7 cellular contexts compared by ENCODE assay signal in the genomic region with DNA sequence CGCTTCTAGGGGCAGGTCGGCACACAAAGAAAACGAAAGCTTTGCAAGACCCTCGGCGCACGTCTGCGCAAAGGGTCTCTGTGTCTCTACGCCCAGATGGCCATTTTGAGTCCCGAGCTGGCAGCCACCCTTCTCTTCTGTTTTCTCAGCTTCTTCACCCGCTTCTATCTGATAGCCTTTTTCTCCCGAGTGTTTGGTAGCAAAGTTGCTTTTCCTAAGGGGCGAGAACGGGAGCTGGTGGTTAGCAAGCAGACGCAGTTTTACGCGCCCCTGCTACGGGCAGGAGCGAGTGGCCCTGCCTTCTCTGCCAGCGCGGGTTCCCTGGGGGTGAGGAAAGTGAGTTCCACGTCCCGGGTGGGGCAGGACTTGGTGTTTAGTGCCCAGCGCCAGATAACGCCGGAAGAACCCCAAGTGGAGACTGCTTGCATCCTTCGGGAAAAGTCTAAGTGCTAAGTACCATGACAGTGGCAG. TPM values are rescaled to one million over a fixed set of nuclear protein-coding genes. Genes with fewer than 3 reads are reported as not detected.
DNase-seq lines count a peak whose midpoint lies in the region; ATAC-seq and TF ChIP-seq lines count a peak whose summit lies in the region.

No MANE protein-coding gene starts in this region.

- DNase-seq in NCI-H128 (lab: John Stamatoyannopoulos, UW; ENCODE audit: unreplicated experiment) (peak; percentile 6), hepatocyte (ENCODE audit: low spot score) (no peak), NCI-H2081 treated with DMSO at 0.1 percent for 48 hours (lab: John Stamatoyannopoulos, UW) (no peak)
- no peak for DNase-seq in activated naive CD8-positive, alpha-beta T cell treated with anti-CD3 and anti-CD28 coated beads for 36 hours
- peak; percentile 43 for DNase-seq in stimulated activated CD8-positive, alpha-beta memory T cell treated with anti-CD3 and anti-CD28 coated beads, Interleukin-4, amount 100 ng/mL, for 48 hours

- H3K27ac ChIP-seq in hepatocyte, result no peak overlapping the region

- peaks cover 31% of the 10 kb centered on the region for H3K27me3 Mint-ChIP-seq in activated naive CD8-positive, alpha-beta T cell treated with anti-CD3 and anti-CD28 coated beads for 36 hours

- H3K9me3 ChIP-seq in hepatocyte (ENCODE audit: low read depth), result no peaks in the 10 kb centered on the region

- no peak overlapping the region for H3K27ac Mint-ChIP-seq in activated naive CD8-positive, alpha-beta T cell treated with anti-CD3 and anti-CD28 coated beads for 36 hours

- H3K4me1 ChIP-seq in hepatocyte (ENCODE audit: insufficient read depth), result peaks cover 8% of the 10 kb centered on the region

- no peaks in the 10 kb centered on the region for H3K36me3 Mint-ChIP-seq in activated naive CD8-positive, alpha-beta T cell treated with anti-CD3 and anti-CD28 coated beads for 36 hours

- no peak for TF ChIP-seq CTCF in hepatocyte (IDR thresholded peaks at IDR 0.05; ENCODE audit: poor library complexity)

- no peak for ATAC-seq in GM21381 (IDR thresholded peaks at IDR 0.05; ENCODE audit: unreplicated experiment)

- peaks cover 25% of the 10 kb centered on the region for H3K4me1 Mint-ChIP-seq in activated naive CD8-positive, alpha-beta T cell treated with anti-CD3 and anti-CD28 coated beads for 36 hours

- 57% methylated on average over 26 of the region's 26 CpGs for WGBS in hepatocyte (ENCODE audit: low lambda C conversion rate, missing lambda C conversion rate)

- peaks cover 3% of the 10 kb centered on the region for H3K27me3 ChIP-seq in hepatocyte

- H2AFZ ChIP-seq in hepatocyte, result peak overlapping the region; percentile 54

- peak overlapping the region; percentile 61 for H3K4me2 ChIP-seq in hepatocyte

- peak overlapping the region; percentile 85 for H3K4me3 Mint-ChIP-seq in activated naive CD8-positive, alpha-beta T cell treated with anti-CD3 and anti-CD28 coated beads for 36 hours

- H3K4me3 ChIP-seq in GM08714 (ENCODE audit: low read length) (peak overlapping the region; percentile 72), hepatocyte (no peak overlapping the region)

- H3K9me2 ChIP-seq in hepatocyte (replicated peaks; ENCODE audit: insufficient read depth), result no peaks in the 10 kb centered on the region

- H3K36me3 ChIP-seq in hepatocyte (replicated peaks; ENCODE audit: insufficient read depth, low read depth), result no peaks in the 10 kb centered on the region

- peaks cover 16% of the 10 kb centered on the region for H3K79me2 ChIP-seq in hepatocyte

- peaks cover 11% of the 10 kb centered on the region for H4K20me1 ChIP-seq in hepatocyte (ENCODE audit: insufficient read depth, poor library complexity, severe bottlenecking)

- no peaks in the 10 kb centered on the region for H3K9me3 Mint-ChIP-seq in activated naive CD8-positive, alpha-beta T cell treated with anti-CD3 and anti-CD28 coated beads for 36 hours

RNA-seq across cellular contexts. Expression of a gene that starts 2.9 kb away (rescaled TPM):
- total RNA-seq in activated naive CD8-positive, alpha-beta T cell treated with anti-CD3 and anti-CD28 coated beads for 36 hours, result 10 to 100 TPM; 27.8 to 29.2 TPM
- 29.2 and 30.1 TPM in 2 replicates for total RNA-seq in hepatocyte
- polyA plus RNA-seq in hepatocyte, result 22.6 and 24.6 TPM in 2 replicates

RNA-seq across cellular contexts. Expression of a gene that starts 8.7 kb away (rescaled TPM):
- total RNA-seq in activated naive CD8-positive, alpha-beta T cell treated with anti-CD3 and anti-CD28 coated beads for 36 hours, result not detected
- total RNA-seq in hepatocyte, result 2.8 and 3.0 TPM in 2 replicates
- 2.6 and 3.3 TPM in 2 replicates for polyA plus RNA-seq in hepatocyte

Comparison
In these comparisons a context has a peak if more than half of its experiments do, and no peak if none do; other contexts are left out.
1. DNase-seq: peak in NCI-H128 (single experiment) and stimulated activated CD8-positive, alpha-beta memory T cell treated with anti-CD3 and anti-CD28 coated beads, Interleukin-4, amount 100 ng/mL, for 48 hours (single experiment); none in activated naive CD8-positive, alpha-beta T cell treated with anti-CD3 and anti-CD28 coated beads for 36 hours (single experiment), hepatocyte (single experiment) and NCI-H2081 treated with DMSO at 0.1 percent for 48 hours (single experiment).